Comparison of ENCODE assay signal across 9 cellular contexts in genomic region chr7:55534262-55534915, GRCh38. TPM values are rescaled to one million over a fixed set of nuclear protein-coding genes. Genes with fewer than 3 reads are reported as not detected.
DNase-seq lines count a peak whose midpoint lies in the region; ATAC-seq, FAIRE-seq and TF ChIP-seq lines count a peak whose summit lies in the region.
"Had no signal": no experiment of that assay in that cellular context is flagged by ENCODE, and none has a peak within 500 bp of the region (broad histone marks: within the 10 kb centered on the region; RNA-seq: fewer than 3 reads in every experiment).

No MANE protein-coding gene starts in this region.

- no peak overlapping the region for H2BK15ac ChIP-seq in neuronal stem cell (ENCODE audit: low read length)

- H3K27ac Mint-ChIP-seq in dendritic cell treated with granulocyte-macrophage colony-stimulating factor and Interleukin-4, amounts not matched to agents 40 ng/mL and 50 ng/mL, for 4 days: peak overlapping the region; percentile 98

- 78 to 81% methylated on average over 8 of the region's 8 CpGs for WGBS in pancreas, 2 donors
- no CpG with 5 or more reads among the region's 8 CpGs for WGBS in neuronal stem cell (ENCODE audit: extremely low coverage in 2 of 2, insufficient read length in 2 of 2, insufficient replicate concordance in 1 of 2), 2 donors

- peak; percentile 62 for ATAC-seq in GM21526 (IDR thresholded peaks at IDR 0.05; ENCODE audit: low FRiP score, unreplicated experiment)
- ATAC-seq in activated CD4-positive, CD25-positive, alpha-beta regulatory T cell treated with anti-CD3 and anti-CD28 coated beads, Interleukin-2, amount 50 U/mL, for 24 hours: peak; percentile 69 to 73
- ATAC-seq in pancreas: peak in 3 of 4 donors; percentile 60 to 74 (median 74)

- H3K27ac ChIP-seq in pancreas (peak overlapping the region in 2 of 4 donors; percentile 27 to 44), neuronal stem cell (replicated peaks; ENCODE audit: low read length) (no peak overlapping the region)
- H3K27ac ChIP-seq: SJSA1 had no signal

- H3K27me3 ChIP-seq in pancreas: no peaks in the 10 kb centered on the region
- no peaks in the 10 kb centered on the region for H3K27me3 ChIP-seq in neuronal stem cell (ENCODE audit: control insufficient read depth in 3 of 3, insufficient read depth in 3 of 3, low read depth in 1 of 3, low read length in 3 of 3)
- H3K27me3 ChIP-seq: SJSA1 had no signal

- no peak overlapping the region for H3K14ac ChIP-seq in neuronal stem cell (ENCODE audit: low read length)

- peaks cover 82% of the 10 kb centered on the region for H3K36me3 Mint-ChIP-seq in dendritic cell treated with granulocyte-macrophage colony-stimulating factor and Interleukin-4, amounts not matched to agents 40 ng/mL and 50 ng/mL, for 4 days (ENCODE audit: low read depth)

- no peak overlapping the region for H4K91ac ChIP-seq in neuronal stem cell (ENCODE audit: low read depth, low read length, poor library complexity)

- no peak for TF ChIP-seq CTCF in pancreas (IDR thresholded peaks at IDR 0.05)

- H3K4ac ChIP-seq in neuronal stem cell (ENCODE audit: low read length): no peak overlapping the region

- no peak overlapping the region for H2AFZ ChIP-seq in neuronal stem cell (ENCODE audit: low read length)

- FAIRE-seq in HTR-8/SVneo (lab: Jason Lieb, UNC) (no peak), pancreas (lab: Jason Lieb, UNC) (no peak), frontal cortex (lab: Jason Lieb, UNC) (no peak)

- peaks cover 99% of the 10 kb centered on the region for H3K4me1 Mint-ChIP-seq in dendritic cell treated with granulocyte-macrophage colony-stimulating factor and Interleukin-4, amounts not matched to agents 40 ng/mL and 50 ng/mL, for 4 days (ENCODE audit: low read depth)

- H3K9me3 ChIP-seq in pancreas (no peaks in the 10 kb centered on the region), neuronal stem cell (replicated peaks in 1 of 2; ENCODE audit: control insufficient read depth in 2 of 2, insufficient read depth in 1 of 2, low read depth in 1 of 2, low read length in 2 of 2) (peaks cover 0 to 5% of the 10 kb centered on the region in 2 donors)
- H3K9me3 ChIP-seq: SJSA1 had no signal

- H2BK5ac ChIP-seq in neuronal stem cell (ENCODE audit: low read length): no peak overlapping the region

- H3K4me2 ChIP-seq in neuronal stem cell (ENCODE audit: insufficient read depth, low read length, poor library complexity, severe bottlenecking): no peak overlapping the region

- peaks cover 11% of the 10 kb centered on the region for H3K79me1 ChIP-seq in neuronal stem cell (ENCODE audit: low read depth, low read length)

- H3K4me1 ChIP-seq in pancreas (no peaks in the 10 kb centered on the region), neuronal stem cell (ENCODE audit: control insufficient read depth in 2 of 2, insufficient read depth in 1 of 2, low read depth in 1 of 2, low read length in 2 of 2) (peaks cover 0 to 24% of the 10 kb centered on the region in 2 donors)

- H3K36me3 ChIP-seq in pancreas (no peaks in the 10 kb centered on the region), neuronal stem cell (replicated peaks in 1 of 2; ENCODE audit: control insufficient read depth in 2 of 2, insufficient read depth in 2 of 2, low read length in 2 of 2) (no peaks in the 10 kb centered on the region)

- no peak overlapping the region for H2BK120ac ChIP-seq in neuronal stem cell (ENCODE audit: low read depth, low read length)

- H3K4me3 Mint-ChIP-seq in dendritic cell treated with granulocyte-macrophage colony-stimulating factor and Interleukin-4, amounts not matched to agents 40 ng/mL and 50 ng/mL, for 4 days: peak overlapping the region; percentile 90

- H3K9me3 Mint-ChIP-seq in dendritic cell treated with granulocyte-macrophage colony-stimulating factor and Interleukin-4, amounts not matched to agents 40 ng/mL and 50 ng/mL, for 4 days: no peaks in the 10 kb centered on the region

- no peak overlapping the region for H2AK5ac ChIP-seq in neuronal stem cell (ENCODE audit: low read depth, low read length)

- intact Hi-C loops in dendritic cell treated with granulocyte-macrophage colony-stimulating factor and Interleukin-4, amounts not matched to agents 40 ng/mL and 50 ng/mL, for 4 days (cut with micrococcal nuclease): no loop called here
- intact Hi-C loops in pancreas (cut with DNase I): no loop called here

- H3K4me3 ChIP-seq in pancreas (no peak overlapping the region), neuronal stem cell (ENCODE audit: low read length in 2 of 2) (no peak overlapping the region)
- H3K4me3 ChIP-seq: SJSA1 had no signal

- H3K23ac ChIP-seq in neuronal stem cell (ENCODE audit: low read depth, low read length, poor library complexity): no peak overlapping the region

- no peaks in the 10 kb centered on the region for H3K27me3 Mint-ChIP-seq in dendritic cell treated with granulocyte-macrophage colony-stimulating factor and Interleukin-4, amounts not matched to agents 40 ng/mL and 50 ng/mL, for 4 days

- no peak overlapping the region for H4K8ac ChIP-seq in neuronal stem cell (ENCODE audit: low read depth, low read length)

- no peak overlapping the region for H2BK12ac ChIP-seq in neuronal stem cell (ENCODE audit: low read length)

- peak; percentile 85 for DNase-seq in Daoy (ENCODE audit: low read depth)
- peak; percentile 34 for DNase-seq in HTR-8/SVneo (ENCODE audit: insufficient read length, low spot score)
- no peak for DNase-seq in pancreas
- no peak for DNase-seq in neuronal stem cell (ENCODE audit: low spot score)
- no peak for DNase-seq in frontal cortex (ENCODE audit: low spot score in 2 of 2)

- H3K18ac ChIP-seq in neuronal stem cell (ENCODE audit: low read length): no peak overlapping the region

- no peak overlapping the region for H3K9ac ChIP-seq in neuronal stem cell (ENCODE audit: low read depth, low read length, poor library complexity)

RNA-seq across cellular contexts. Expression of gene VOPP1, which starts 37.9 kb away (rescaled TPM):
- total RNA-seq in Daoy (2014; rRNA removed; shearing (Covaris generic)): 144 and 170 TPM in 2 replicates
- total RNA-seq in pancreas: 10 to 100 TPM; 15.1 to 34.3 (median 19.2) TPM
- 10 to 100 TPM; 16.0 to 37.3 TPM for polyA plus RNA-seq in pancreas
- 38.1 TPM for polyA plus RNA-seq in neuronal stem cell (2013, experiment 1 of 2)
- polyA plus RNA-seq in neuronal stem cell (2013, experiment 2 of 2): 37.8 TPM
- 83.6 TPM for total RNA-seq in frontal cortex

Comparison
In these comparisons a context has a peak if more than half of its experiments do, and no peak if none do; other contexts are left out.
1. DNase-seq: peak in Daoy (single experiment) and HTR-8/SVneo (single experiment); none in pancreas (0 of 6), neuronal stem cell (single experiment) and frontal cortex (0 of 2).
2. Peak in every context shown above with its lines, with median percentiles within 50 percentile points of each other: ATAC-seq.